9 cellular contexts compared by ENCODE assay signal in the genomic region with DNA sequence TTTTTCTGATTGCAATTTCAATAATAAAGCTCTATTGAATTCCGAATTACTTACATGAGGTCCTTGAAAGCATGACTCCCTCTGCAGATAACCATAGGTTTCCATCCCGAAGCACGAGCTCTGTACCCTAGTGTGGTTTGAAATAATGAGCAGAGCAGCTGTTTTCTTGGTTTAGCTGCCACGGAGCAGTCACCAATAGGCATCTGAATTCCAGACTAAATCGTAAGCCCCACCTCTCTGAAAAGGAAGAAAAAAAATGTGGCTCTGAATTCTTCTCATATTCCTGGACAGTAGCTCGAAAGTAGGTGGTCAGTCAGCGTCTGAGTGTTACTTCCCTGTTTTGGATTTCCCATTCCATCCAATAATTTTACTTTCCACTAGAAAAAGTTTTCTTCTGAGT. TPM values are rescaled to one million over a fixed set of nuclear protein-coding genes. Genes with fewer than 3 reads are reported as not detected.
A peak's percentile ranks its signal among the peaks of the same experiment; 100 is the strongest.
DNase-seq lines count a peak whose midpoint lies in the region; ATAC-seq lines count a peak whose summit lies in the region.
"Had no signal": no experiment of that assay in that cellular context is flagged by ENCODE, and none has a peak within 500 bp of the region (broad histone marks: within the 10 kb centered on the region; RNA-seq: fewer than 3 reads in every experiment).

No MANE protein-coding gene starts in this region.

- H3K9ac ChIP-seq in trophoblast cell (ENCODE audit: low read length) = no peak overlapping the region

- WGBS in trophoblast cell (ENCODE audit: extremely low coverage, insufficient coverage, insufficient read length) = no CpG with 5 or more reads among the region's 7 CpGs

- no peaks in the 10 kb centered on the region for H3K4me1 Mint-ChIP-seq in stimulated activated naive CD8-positive, alpha-beta T cell treated with anti-CD3 and anti-CD28 coated beads, Interleukin-15, amount 100 ng/mL, for 72 hours

- H3K14ac ChIP-seq in trophoblast cell (ENCODE audit: low read length) = no peak overlapping the region

- H3K27me3 Mint-ChIP-seq in stimulated activated naive CD8-positive, alpha-beta T cell treated with anti-CD3 and anti-CD28 coated beads, Interleukin-15, amount 100 ng/mL, for 72 hours = no peaks in the 10 kb centered on the region

- H3K36me3 ChIP-seq in trophoblast cell (ENCODE audit: control insufficient read depth in 1 of 2, insufficient read depth in 2 of 2, low read length in 2 of 2) = no peaks in the 10 kb centered on the region

- no peak overlapping the region for H3K18ac ChIP-seq in trophoblast cell (ENCODE audit: low read length)

- H4K91ac ChIP-seq in trophoblast cell (ENCODE audit: low read depth, low read length) = no peak overlapping the region

- ATAC-seq in HG03139 (IDR thresholded peaks at IDR 0.05; ENCODE audit: unreplicated experiment) (no peak), HG02970 (IDR thresholded peaks at IDR 0.05; ENCODE audit: low FRiP score, unreplicated experiment) (no peak)
- ATAC-seq in stimulated activated naive CD8-positive, alpha-beta T cell treated with anti-CD3 and anti-CD28 coated beads, Interleukin-15, amount 100 ng/mL, for 72 hours = no peak
- ATAC-seq: GM12878 had no signal

- peak; percentile 86 for DNase-seq in GM03348 (ENCODE audit: low spot score)
- peak; percentile 20 for DNase-seq in SK-N-DZ (ENCODE audit: low spot score)
- DNase-seq in fibroblast of the conjunctiva (ENCODE audit: low read depth) = peak; percentile 14
- peak; percentile 83 to 94 for DNase-seq in trophoblast cell
- DNase-seq in stimulated activated naive CD8-positive, alpha-beta T cell treated with anti-CD3 and anti-CD28 coated beads, Interleukin-15, amount 100 ng/mL, for 72 hours = no peak
- DNase-seq in KG1 (lab: John Stamatoyannopoulos, UW) = no peak

- H4K8ac ChIP-seq in trophoblast cell (ENCODE audit: low read depth, low read length) = no peak overlapping the region

- no peak overlapping the region for H3K4ac ChIP-seq in trophoblast cell (ENCODE audit: low read depth, low read length)

- H2BK12ac ChIP-seq in trophoblast cell (ENCODE audit: low read length) = no peak overlapping the region

- no peak overlapping the region for H4K12ac ChIP-seq in trophoblast cell (ENCODE audit: low read depth, low read length)

- no peak overlapping the region for H2AK5ac ChIP-seq in trophoblast cell (ENCODE audit: low read length)

- no peaks in the 10 kb centered on the region for H3K9me3 ChIP-seq in trophoblast cell (ENCODE audit: insufficient read depth, low read depth, low read length)

- no peaks in the 10 kb centered on the region for H3K79me2 ChIP-seq in trophoblast cell (ENCODE audit: control insufficient read depth, insufficient read depth, low read length, poor library complexity)

- H3K27me3 ChIP-seq in trophoblast cell (ENCODE audit: insufficient read depth, low read length) = no peaks in the 10 kb centered on the region

- H3K4me2 ChIP-seq in trophoblast cell (ENCODE audit: low read length) = no peak overlapping the region

- no peak overlapping the region for H3K27ac Mint-ChIP-seq in stimulated activated naive CD8-positive, alpha-beta T cell treated with anti-CD3 and anti-CD28 coated beads, Interleukin-15, amount 100 ng/mL, for 72 hours

- no peak overlapping the region for H3K4me3 Mint-ChIP-seq in stimulated activated naive CD8-positive, alpha-beta T cell treated with anti-CD3 and anti-CD28 coated beads, Interleukin-15, amount 100 ng/mL, for 72 hours

- peak overlapping the region; percentile 54 for H3K27ac ChIP-seq in trophoblast cell (ENCODE audit: low read depth, low read length)

- H2AFZ ChIP-seq in trophoblast cell (ENCODE audit: insufficient read depth, low read length, poor library complexity) = no peak overlapping the region

- peaks cover 11 to 12% of the 10 kb centered on the region in 2 experiments for H3K4me1 ChIP-seq in trophoblast cell (ENCODE audit: control insufficient read depth in 1 of 2, insufficient read depth in 2 of 2, low read length in 2 of 2)

- no peak overlapping the region for H2BK120ac ChIP-seq in trophoblast cell (ENCODE audit: insufficient read depth, low read length, poor library complexity)

- no peak overlapping the region for H3K4me3 ChIP-seq in trophoblast cell (ENCODE audit: low read depth, low read length)
- H3K4me3 ChIP-seq: GM12878 had no signal

- no peaks in the 10 kb centered on the region for H3K9me3 Mint-ChIP-seq in stimulated activated naive CD8-positive, alpha-beta T cell treated with anti-CD3 and anti-CD28 coated beads, Interleukin-15, amount 100 ng/mL, for 72 hours

- no peak overlapping the region for H2BK5ac ChIP-seq in trophoblast cell (ENCODE audit: low read depth, low read length, poor library complexity)

- H3K23ac ChIP-seq in trophoblast cell (ENCODE audit: low read length) = no peak overlapping the region

- peaks cover 6% of the 10 kb centered on the region for H3K79me1 ChIP-seq in trophoblast cell (ENCODE audit: low read length)

RNA-seq across cellular contexts. Expression of a gene that starts 18.6 kb away (rescaled TPM):
- 29.7 and 31.4 TPM in 2 replicates for polyA plus RNA-seq in SK-N-DZ (2014; cell fraction: cytosol; rRNA removed)
- 11.2 and 13.3 TPM in 2 replicates for polyA plus RNA-seq in SK-N-DZ (2014; cell fraction: nucleus; rRNA removed)
- polyA plus RNA-seq in trophoblast cell (2013) = 38.9 and 42.9 TPM in 2 replicates

Comparison
In these comparisons a context has a peak if more than half of its experiments do, and no peak if none do; other contexts are left out.
1. DNase-seq: peak in GM03348 (single experiment), SK-N-DZ (single experiment), fibroblast of the conjunctiva (single experiment) and trophoblast cell (2 of 2); none in stimulated activated naive CD8-positive, alpha-beta T cell treated with anti-CD3 and anti-CD28 coated beads, Interleukin-15, amount 100 ng/mL, for 72 hours (0 of 2) and KG1 (single experiment).